ENCODE assay signal across 11 cellular contexts in the genomic region with DNA sequence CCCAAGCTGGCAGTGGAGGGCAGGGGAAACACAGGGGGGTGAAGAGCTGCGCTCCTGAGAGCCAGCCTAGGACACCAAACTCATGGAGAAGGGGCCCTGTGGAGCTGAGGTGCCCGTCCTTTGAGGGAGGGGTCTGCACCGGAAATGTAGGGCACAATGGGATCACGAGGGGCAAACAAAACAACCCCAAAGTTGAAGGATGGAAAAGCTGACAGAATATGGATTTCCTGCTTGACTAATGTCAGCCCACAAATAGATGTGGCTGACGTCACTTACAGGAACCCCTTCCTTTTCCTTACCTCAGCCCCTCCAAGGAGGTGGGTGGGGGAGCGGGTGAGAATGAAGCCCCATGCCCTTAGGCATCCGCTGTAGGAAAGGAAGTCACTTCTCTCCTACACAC.
DNase-seq lines count a peak whose midpoint lies in the region; ATAC-seq lines count a peak whose summit lies in the region.
"Had no signal": no experiment of that assay in that cellular context is flagged by ENCODE, and none has a peak within 500 bp of the region (broad histone marks: within the 10 kb centered on the region; RNA-seq: fewer than 3 reads in every experiment).

No MANE protein-coding gene starts in this region.

- H3K9me3 Mint-ChIP-seq in activated T-cell treated with anti-CD3 and anti-CD28 coated beads, Interleukin-2, amount 50 U/mL, for 4 hours: no peaks in the 10 kb centered on the region

- H3K4me1 Mint-ChIP-seq in activated T-cell treated with anti-CD3 and anti-CD28 coated beads, Interleukin-2, amount 50 U/mL, for 4 hours (ENCODE audit: low read depth): peaks cover 50% of the 10 kb centered on the region

- peak overlapping the region; percentile 56 for H3K4me3 Mint-ChIP-seq in activated T-cell treated with anti-CD3 and anti-CD28 coated beads, Interleukin-2, amount 50 U/mL, for 4 hours

- H3K27me3 Mint-ChIP-seq in activated T-cell treated with anti-CD3 and anti-CD28 coated beads, Interleukin-2, amount 50 U/mL, for 4 hours (ENCODE audit: low read depth): peaks cover 10% of the 10 kb centered on the region

- peak; percentile 61 for DNase-seq in UCSD-AML1 (lab: John Stamatoyannopoulos, UW; ENCODE audit: unreplicated experiment)
- peak; percentile 73 for DNase-seq in activated T-cell treated with anti-CD3 and anti-CD28 coated beads, Interleukin-2, amount 50 U/mL, for 4 hours
- DNase-seq in mesenteric fat pad (ENCODE audit: low spot score): peak; percentile 35
- DNase-seq in stimulated activated CD8-positive, alpha-beta memory T cell treated with anti-CD3 and anti-CD28 coated beads, Interleukin-4, amount 100 ng/mL, for 48 hours: peak; percentile 81
- no peak for DNase-seq in NCI-H146 treated with DMSO at 0.1 percent for 48 hours (lab: John Stamatoyannopoulos, UW; ENCODE audit: unreplicated experiment)
- no peak for DNase-seq in NCI-H510A (lab: John Stamatoyannopoulos, UW)
- no peak for DNase-seq in NCI-H446 treated with DMSO at 0.1 percent for 48 hours (lab: John Stamatoyannopoulos, UW)
- DNase-seq: DMS 273 treated with DMSO at 0.1 percent for 48 hours, IMR-90, SHP77 treated with DMSO at 0.1 percent for 48 hours had no signal

- no peaks in the 10 kb centered on the region for H3K36me3 Mint-ChIP-seq in activated T-cell treated with anti-CD3 and anti-CD28 coated beads, Interleukin-2, amount 50 U/mL, for 4 hours (ENCODE audit: insufficient read depth)

- peak; percentile 73 to 75 for ATAC-seq in activated T-cell treated with anti-CD3 and anti-CD28 coated beads, Interleukin-2, amount 50 U/mL, for 4 hours
- no peak for ATAC-seq in GM18870 (IDR thresholded peaks at IDR 0.05; ENCODE audit: unreplicated experiment)

Comparison
In these comparisons a context has a peak if more than half of its experiments do, and no peak if none do; other contexts are left out.
1. DNase-seq: peak in UCSD-AML1 (single experiment), activated T-cell treated with anti-CD3 and anti-CD28 coated beads, Interleukin-2, amount 50 U/mL, for 4 hours (single experiment), mesenteric fat pad (single experiment) and stimulated activated CD8-positive, alpha-beta memory T cell treated with anti-CD3 and anti-CD28 coated beads, Interleukin-4, amount 100 ng/mL, for 48 hours (single experiment); none in NCI-H146 treated with DMSO at 0.1 percent for 48 hours (single experiment), NCI-H510A (single experiment) and NCI-H446 treated with DMSO at 0.1 percent for 48 hours (single experiment).